ENCODE assay signal across 9 cellular contexts in genomic region chr5:68915079-68915478, GRCh38.
"Had no signal": no experiment of that assay in that cellular context is flagged by ENCODE, and none has a peak within 500 bp of the region (broad histone marks: within the 10 kb centered on the region; RNA-seq: fewer than 3 reads in every experiment).

No MANE protein-coding gene starts in this region.

- ATAC-seq: HCT116 had no signal

- H3K36me3 ChIP-seq: HAP-1 had no signal

- H2AFZ ChIP-seq: GM23248 had no signal

- H3K4me2 ChIP-seq: KMS-11 had no signal

- DNase-seq: GM23248, GOT3, HFFc6, IMR-90, KBM-7 had no signal

- H3K4me1 ChIP-seq: HAP-1 had no signal

- H3K27ac Mint-ChIP-seq: HFFc6 had no signal

- H3K4me3 ChIP-seq: GM23248, HAP-1 had no signal

- H3K9ac ChIP-seq: GM23248, KMS-11 had no signal

- H3K27ac ChIP-seq: GM23248, HL-60, KMS-11 had no signal

- H3K4me3 Mint-ChIP-seq: HFFc6 had no signal
